Comparison of ENCODE assay signal across 31 cellular contexts in the genomic region with DNA sequence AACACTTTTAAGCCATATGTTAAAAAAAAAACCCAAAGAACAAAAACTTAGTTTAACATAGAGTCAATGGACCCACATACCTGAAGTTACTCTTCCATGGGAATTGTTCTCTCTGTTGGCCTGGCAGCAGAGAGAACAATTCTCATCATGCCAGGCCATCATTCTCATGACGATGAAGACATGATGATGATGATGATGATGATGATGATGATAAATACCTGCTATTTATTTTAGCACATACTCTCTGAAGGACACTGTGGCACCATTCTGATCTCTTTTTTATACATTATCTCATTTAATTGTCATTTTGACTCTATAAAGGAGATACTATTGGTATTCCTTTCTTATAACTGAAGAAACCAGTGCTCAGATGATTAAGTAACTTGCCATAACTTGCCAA.
"Had no signal": no experiment of that assay in that cellular context is flagged by ENCODE, and none has a peak within 500 bp of the region (broad histone marks: within the 10 kb centered on the region; RNA-seq: fewer than 3 reads in every experiment).

No MANE protein-coding gene starts in this region.

- H3K4me1 ChIP-seq: neural progenitor cell, parathyroid adenoma, psoas muscle, spleen, suprapubic skin, testis, tibial artery, upper lobe of right lung, uterus had no signal

- H3K27ac ChIP-seq: neural progenitor cell, ovary, parathyroid adenoma, psoas muscle, skin epidermis, spleen, suprapubic skin, testis, tibial artery, upper lobe of right lung, uterus had no signal

- ATAC-seq: natural killer cell; psoas muscle; right cardiac atrium; sciatic nerve; stimulated activated naive CD8-positive, alpha-beta T cell treated with anti-CD3 and anti-CD28 coated beads, Interleukin-15, amount 100 ng/mL, for 72 hours; stimulated activated naive CD8-positive, alpha-beta T cell treated with anti-CD3 and anti-CD28 coated beads, Interleukin-15, Interleukin-2, amounts not matched to agents 100 U/mL and 50 U/mL, for 24 hours; upper lobe of right lung had no signal

- H3K27me3 ChIP-seq: neural progenitor cell, ovary, spleen, suprapubic skin, testis, tibial artery, transverse colon, upper lobe of right lung, uterus had no signal

- DNase-seq: natural killer cell; occipital lobe; ovary; posterior cingulate gyrus; psoas muscle; right cardiac atrium; spleen; stimulated activated CD4-positive, alpha-beta T cell treated with anti-CD3 and anti-CD28 coated beads, Interleukin-12 subunit alpha, Interleukin-12 subunit beta, amount 100 ng/mL, for 4 hours; stimulated activated CD4-positive, alpha-beta T cell treated with anti-CD3 and anti-CD28 coated beads, Interleukin-1b, Interleukin-23, amount 100 ng/mL, for 48 hours; stimulated activated CD4-positive, alpha-beta T cell treated with anti-CD3 and anti-CD28 coated beads, Interleukin-4, amount 100 ng/mL, for 1 hour; stimulated activated CD4-positive, alpha-beta T cell treated with anti-CD3 and anti-CD28 coated beads, Interleukin-4, amount 100 ng/mL, for 4 hours; stimulated activated CD8-positive, alpha-beta memory T cell treated with anti-CD3 and anti-CD28 coated beads, Interleukin-4, amount 100 ng/mL, for 48 hours; stimulated activated naive CD4-positive, alpha-beta T cell; stimulated activated naive CD8-positive, alpha-beta T cell treated with anti-CD3 and anti-CD28 coated beads, Interleukin-15, amount 100 ng/mL, for 72 hours; stimulated activated naive CD8-positive, alpha-beta T cell treated with anti-CD3 and anti-CD28 coated beads, Interleukin-15, Interleukin-2, amounts not matched to agents 100 U/mL and 50 U/mL, for 24 hours; substantia nigra; testis; tibial artery; transverse colon; upper lobe of right lung; uterus had no signal

- H3K9me3 Mint-ChIP-seq: nephron; neural progenitor cell; stimulated activated memory B cell treated with anti-CD40 and anti-IgM and Interleukin-4, amounts not matched to agents 10 μg/mL and 1 μg/mL and 100 μg/mL, for 72 hours; stimulated activated naive CD8-positive, alpha-beta T cell treated with anti-CD3 and anti-CD28 coated beads, Interleukin-15, amount 100 ng/mL, for 72 hours; type B pancreatic cell had no signal

- H3K27ac Mint-ChIP-seq: natural killer cell; nephron; neural progenitor cell; progenitor cell of endocrine pancreas; stimulated activated memory B cell treated with anti-CD40 and anti-IgM and Interleukin-4, amounts not matched to agents 10 μg/mL and 1 μg/mL and 100 μg/mL, for 72 hours; stimulated activated naive CD8-positive, alpha-beta T cell treated with anti-CD3 and anti-CD28 coated beads, Interleukin-15, amount 100 ng/mL, for 72 hours; type B pancreatic cell had no signal

- H3K9ac ChIP-seq: neural progenitor cell, parathyroid adenoma had no signal

- H3K4me3 ChIP-seq: neural progenitor cell, ovary, psoas muscle, skin epidermis, smooth muscle cell, spleen, suprapubic skin, testis, tibial artery, transverse colon, upper lobe of right lung, uterus had no signal

- H3K79me2 ChIP-seq: parathyroid adenoma had no signal

- H3K4me2 ChIP-seq: neural progenitor cell, smooth muscle cell had no signal

- H3K4me1 Mint-ChIP-seq: natural killer cell; stimulated activated memory B cell treated with anti-CD40 and anti-IgM and Interleukin-4, amounts not matched to agents 10 μg/mL and 1 μg/mL and 100 μg/mL, for 72 hours; stimulated activated naive CD8-positive, alpha-beta T cell treated with anti-CD3 and anti-CD28 coated beads, Interleukin-15, amount 100 ng/mL, for 72 hours had no signal

- H3K36me3 Mint-ChIP-seq: natural killer cell; neural progenitor cell; stimulated activated memory B cell treated with anti-CD40 and anti-IgM and Interleukin-4, amounts not matched to agents 10 μg/mL and 1 μg/mL and 100 μg/mL, for 72 hours; type B pancreatic cell had no signal

- H3K27me3 Mint-ChIP-seq: progenitor cell of endocrine pancreas; stimulated activated memory B cell treated with anti-CD40 and anti-IgM and Interleukin-4, amounts not matched to agents 10 μg/mL and 1 μg/mL and 100 μg/mL, for 72 hours; stimulated activated naive CD8-positive, alpha-beta T cell treated with anti-CD3 and anti-CD28 coated beads, Interleukin-15, amount 100 ng/mL, for 72 hours; type B pancreatic cell had no signal

- H2AFZ ChIP-seq: neural progenitor cell, parathyroid adenoma had no signal

- H3K36me3 ChIP-seq: neural progenitor cell, ovary, spleen, suprapubic skin, tibial artery, transverse colon, upper lobe of right lung, uterus had no signal

- H3K4me3 Mint-ChIP-seq: natural killer cell; nephron; neural progenitor cell; stimulated activated memory B cell treated with anti-CD40 and anti-IgM and Interleukin-4, amounts not matched to agents 10 μg/mL and 1 μg/mL and 100 μg/mL, for 72 hours; stimulated activated naive CD8-positive, alpha-beta T cell treated with anti-CD3 and anti-CD28 coated beads, Interleukin-15, amount 100 ng/mL, for 72 hours; type B pancreatic cell had no signal

- H3K9me3 ChIP-seq: ovary, psoas muscle, spleen, suprapubic skin, testis, tibial artery, transverse colon, upper lobe of right lung, uterus had no signal
